In genomic region chr16:70432800-70433455, GRCh38 we compare ENCODE assay signal across 9 cellular contexts. TPM values are rescaled to one million over a fixed set of nuclear protein-coding genes. Genes with fewer than 3 reads are reported as not detected.
DNase-seq lines count a peak whose midpoint lies in the region; ATAC-seq and TF ChIP-seq lines count a peak whose summit lies in the region.
"Had no signal": no experiment of that assay in that cellular context is flagged by ENCODE, and none has a peak within 500 bp of the region (broad histone marks: within the 10 kb centered on the region; RNA-seq: fewer than 3 reads in every experiment).

No MANE protein-coding gene starts in this region.

- TF ChIP-seq CTCF in BE2C (IDR thresholded peaks at IDR 0.05; ENCODE audit: low read depth, low read length), result no peak
- no peak for TF ChIP-seq CTCF in WERI-Rb-1 (IDR thresholded peaks at IDR 0.05; ENCODE audit: low read depth, low read length)
- no peak for TF ChIP-seq CTCF in lower lobe of right lung (IDR thresholded peaks at IDR 0.05)

- peaks cover 43% of the 10 kb centered on the region for H3K4me1 ChIP-seq in BE2C
- H3K4me1 ChIP-seq in lower lobe of right lung, result peaks cover 80% of the 10 kb centered on the region

- DNase-seq in BE2C, result no peak
- peak; percentile 66 for DNase-seq in WERI-Rb-1
- peak; percentile 60 for DNase-seq in lower lobe of right lung
- DNase-seq in inferior parietal cortex (ENCODE audit: extremely low spot score), result no peak
- no peak for DNase-seq in AG08396 (ENCODE audit: low spot score)
- no peak for DNase-seq in cerebellar nuclear complex (lab: John Stamatoyannopoulos, UW)
- DNase-seq: testis had no signal

- H3K27ac ChIP-seq in WERI-Rb-1, result peak overlapping the region; percentile 73
- H3K27ac ChIP-seq in lower lobe of right lung, result peak overlapping the region; percentile 68

- ATAC-seq in GM21825 (IDR thresholded peaks at IDR 0.05; ENCODE audit: unreplicated experiment) (peak; percentile 17), lower lobe of right lung (no peak), HG03432 (IDR thresholded peaks at IDR 0.05; ENCODE audit: unreplicated experiment) (no peak)

- 0 out of 2 replicates have a peak overlapping the region, but pooled peaks have one; percentile 11 for H3K4me3 ChIP-seq in BE2C (ENCODE audit: low read depth, low read length)
- no peak overlapping the region; the same call in 1 of the 2 replicates for H3K4me3 ChIP-seq in WERI-Rb-1 (ENCODE audit: low read depth, low read length)
- peak overlapping the region; percentile 16 for H3K4me3 ChIP-seq in lower lobe of right lung
- H3K4me3 ChIP-seq: testis had no signal

- H3K36me3 ChIP-seq in BE2C (peaks cover 9% of the 10 kb centered on the region), WERI-Rb-1 (peaks cover 34% of the 10 kb centered on the region), lower lobe of right lung (no peaks in the 10 kb centered on the region)

- intact Hi-C loops in lower lobe of right lung (cut with DNase I), result no loop called here

- no peaks in the 10 kb centered on the region for H3K27me3 ChIP-seq in BE2C
- no peaks in the 10 kb centered on the region for H3K27me3 ChIP-seq in WERI-Rb-1 (ENCODE audit: insufficient read depth, low read depth, severe bottlenecking)
- H3K27me3 ChIP-seq in lower lobe of right lung (ENCODE audit: low read depth), result no peaks in the 10 kb centered on the region
- H3K27me3 ChIP-seq: testis had no signal

- H3K9me3 ChIP-seq in BE2C (no peaks in the 10 kb centered on the region), WERI-Rb-1 (ENCODE audit: severe bottlenecking) (no peaks in the 10 kb centered on the region), lower lobe of right lung (no peaks in the 10 kb centered on the region)
- H3K9me3 ChIP-seq: testis had no signal

RNA-seq across cellular contexts. Expression of gene ST3GAL2, which starts 6.0 kb away (rescaled TPM):
- 60.3 TPM for polyA plus RNA-seq in BE2C (2012; ENCODE audit: insufficient read depth, insufficient read length, low read depth)
- total RNA-seq in lower lobe of right lung, result 31.8 TPM

RNA-seq across cellular contexts. Expression of gene FCSK, which starts 21.5 kb away (rescaled TPM):
- 35.8 TPM for polyA plus RNA-seq in BE2C (2012; ENCODE audit: insufficient read depth, insufficient read length, low read depth)
- 23.8 TPM for total RNA-seq in lower lobe of right lung

Comparison
In these comparisons a context has a peak if more than half of its experiments do, and no peak if none do; other contexts are left out.
1. DNase-seq: peak in WERI-Rb-1 (single experiment) and lower lobe of right lung (single experiment); none in BE2C (single experiment), inferior parietal cortex (single experiment), AG08396 (single experiment) and cerebellar nuclear complex (0 of 2).